In genomic region chr3:66998075-66998898, GRCh38 we compare ENCODE assay signal across 1 cellular context.
TF ChIP-seq lines count a peak whose summit lies in the region.

TSS of gene KBTBD8 (plus strand) at chr3:66998307. CDS start at chr3:66998356, 49 bp downstream.

TF ChIP-seq in HepG2, 621 proteins besides CTCF, POLR2A, EP300 and RAD21 (continued from another document and continues in another):
- TF ChIP-seq ZC3H13 (CRISPR knock-in tag; IDR thresholded peaks at IDR 0.05) = no peak
- TF ChIP-seq ZNF296 (CRISPR knock-in tag; conservative IDR thresholded peaks at IDR 0.05) = no peak
- no peak for TF ChIP-seq FOXA3 (CRISPR knock-in tag; IDR thresholded peaks at IDR 0.05)
- no peak for TF ChIP-seq EEA1 (CRISPR knock-in tag; IDR thresholded peaks at IDR 0.05; ENCODE audit: borderline replicate concordance)
- TF ChIP-seq TCF7 (IDR thresholded peaks at IDR 0.05; ENCODE audit: low read depth) = peak; percentile 39; the same call in 1 of the 2 replicates
- TF ChIP-seq KLF13 (CRISPR knock-in tag; IDR thresholded peaks at IDR 0.05) = no peak
- TF ChIP-seq SKIL (CRISPR knock-in tag; IDR thresholded peaks at IDR 0.05; ENCODE audit: borderline replicate concordance) = no peak
- no peak for TF ChIP-seq ATF7 (IDR thresholded peaks at IDR 0.05)
- no peak for TF ChIP-seq ATF7 (CRISPR knock-in tag; IDR thresholded peaks at IDR 0.05)
- no peak for TF ChIP-seq NFATC3 (CRISPR knock-in tag; IDR thresholded peaks at IDR 0.05)
- TF ChIP-seq NCOA2 (CRISPR knock-in tag; IDR thresholded peaks at IDR 0.05) = no peak
- no peak for TF ChIP-seq CEBPG (CRISPR knock-in tag; IDR thresholded peaks at IDR 0.05)
- no peak for TF ChIP-seq ZMYM4 (CRISPR knock-in tag; IDR thresholded peaks at IDR 0.05)
- TF ChIP-seq ZBTB34 (CRISPR knock-in tag; IDR thresholded peaks at IDR 0.05) = no peak
- peak; percentile 94 for TF ChIP-seq CREM (IDR thresholded peaks at IDR 0.05)
- no peak for TF ChIP-seq CREM (CRISPR knock-in tag; IDR thresholded peaks at IDR 0.05)
- TF ChIP-seq TFE3 (CRISPR knock-in tag; IDR thresholded peaks at IDR 0.05) = no peak
- TF ChIP-seq BCL3 (CRISPR knock-in tag; IDR thresholded peaks at IDR 0.05) = no peak
- no peak for TF ChIP-seq NR3C1 (CRISPR knock-in tag; IDR thresholded peaks at IDR 0.05)
- no peak for TF ChIP-seq GZF1 (CRISPR knock-in tag; IDR thresholded peaks at IDR 0.05)
- TF ChIP-seq SMAD9 (CRISPR knock-in tag; IDR thresholded peaks at IDR 0.05) = no peak
- no peak for TF ChIP-seq ZBTB21 (CRISPR knock-in tag; IDR thresholded peaks at IDR 0.05)
- TF ChIP-seq THAP9 (CRISPR knock-in tag; IDR thresholded peaks at IDR 0.05; ENCODE audit: borderline replicate concordance) = peak; percentile 8; the same call in 1 of the 2 replicates
- TF ChIP-seq KLF9 (CRISPR knock-in tag; IDR thresholded peaks at IDR 0.05; ENCODE audit: low read depth) = no peak
- TF ChIP-seq ZNF263 (CRISPR knock-in tag; IDR thresholded peaks at IDR 0.05) = no peak
- no peak for TF ChIP-seq SALL2 (CRISPR knock-in tag; IDR thresholded peaks at IDR 0.05)
- no peak for TF ChIP-seq REXO4 (CRISPR knock-in tag; IDR thresholded peaks at IDR 0.05; ENCODE audit: borderline replicate concordance)
- TF ChIP-seq ZNF737 (CRISPR knock-in tag; IDR thresholded peaks at IDR 0.05; ENCODE audit: borderline replicate concordance) = no peak
- no peak for TF ChIP-seq MAFK (conservative IDR thresholded peaks at IDR 0.05 in 1 of 2, IDR thresholded peaks at IDR 0.05 in 1 of 2; ENCODE audit: low read length in 2 of 2)
- TF ChIP-seq FOXP1 (IDR thresholded peaks at IDR 0.05) = no peak
- TF ChIP-seq FOXP1 (CRISPR knock-in tag; IDR thresholded peaks at IDR 0.05) = no peak
- no peak for TF ChIP-seq SMARCC2 (IDR thresholded peaks at IDR 0.05)
- no peak for TF ChIP-seq CBX1 (IDR thresholded peaks at IDR 0.05; ENCODE audit: low read depth)
- no peak for TF ChIP-seq ZNF207 (IDR thresholded peaks at IDR 0.05; ENCODE audit: borderline replicate concordance)
- TF ChIP-seq HOXD1 (CRISPR knock-in tag; IDR thresholded peaks at IDR 0.05) = no peak
- no peak for TF ChIP-seq REPIN1 (CRISPR knock-in tag; IDR thresholded peaks at IDR 0.05; ENCODE audit: borderline replicate concordance, low read depth)
- no peak for TF ChIP-seq NPAS2 (CRISPR knock-in tag; IDR thresholded peaks at IDR 0.05; ENCODE audit: borderline replicate concordance)
- TF ChIP-seq ZNF441 (CRISPR knock-in tag; IDR thresholded peaks at IDR 0.05; ENCODE audit: borderline replicate concordance) = peak; percentile 88; the same call in 1 of the 2 replicates
- no peak for TF ChIP-seq ZNF335 (CRISPR knock-in tag; IDR thresholded peaks at IDR 0.05)
- TF ChIP-seq ZNF496 (CRISPR knock-in tag; IDR thresholded peaks at IDR 0.05; ENCODE audit: insufficient replicate concordance) = no peak
- no peak for TF ChIP-seq GMEB2 (CRISPR knock-in tag; IDR thresholded peaks at IDR 0.05; ENCODE audit: low read depth)
- TF ChIP-seq HIVEP1 (CRISPR knock-in tag; IDR thresholded peaks at IDR 0.05) = no peak
- TF ChIP-seq SRSF4 (IDR thresholded peaks at IDR 0.05; ENCODE audit: low read depth, low read length, poor library complexity, severe bottlenecking) = no peak
- TF ChIP-seq MTF1 (CRISPR knock-in tag; IDR thresholded peaks at IDR 0.05) = no peak
- no peak for TF ChIP-seq MIXL1 (CRISPR knock-in tag; IDR thresholded peaks at IDR 0.05)
- TF ChIP-seq ZNF451 (CRISPR knock-in tag; IDR thresholded peaks at IDR 0.05) = no peak
- TF ChIP-seq NR1H2 (CRISPR knock-in tag; IDR thresholded peaks at IDR 0.05; ENCODE audit: borderline replicate concordance, low read depth) = no peak
- no peak for TF ChIP-seq ZNF510 (CRISPR knock-in tag; IDR thresholded peaks at IDR 0.05; ENCODE audit: low read depth)
- TF ChIP-seq ZNF317 (CRISPR knock-in tag; IDR thresholded peaks at IDR 0.05) = 0 out of 2 replicates have a peak, but pooled peaks have one; percentile 35
- TF ChIP-seq SIX1 (CRISPR knock-in tag; IDR thresholded peaks at IDR 0.05; ENCODE audit: borderline replicate concordance) = no peak
- TF ChIP-seq ERF (CRISPR knock-in tag; IDR thresholded peaks at IDR 0.05) = no peak; the same call in 1 of the 2 replicates
- no peak for TF ChIP-seq ZHX1 (CRISPR knock-in tag; IDR thresholded peaks at IDR 0.05; ENCODE audit: low read depth)
- no peak for TF ChIP-seq ZNF276 (CRISPR knock-in tag; IDR thresholded peaks at IDR 0.05; ENCODE audit: low read depth)
- TF ChIP-seq HDAC2 (CRISPR knock-in tag; IDR thresholded peaks at IDR 0.05) = no peak
- TF ChIP-seq ZXDC (CRISPR knock-in tag; IDR thresholded peaks at IDR 0.05) = no peak
